9 cellular contexts compared by ENCODE assay signal in the genomic region with DNA sequence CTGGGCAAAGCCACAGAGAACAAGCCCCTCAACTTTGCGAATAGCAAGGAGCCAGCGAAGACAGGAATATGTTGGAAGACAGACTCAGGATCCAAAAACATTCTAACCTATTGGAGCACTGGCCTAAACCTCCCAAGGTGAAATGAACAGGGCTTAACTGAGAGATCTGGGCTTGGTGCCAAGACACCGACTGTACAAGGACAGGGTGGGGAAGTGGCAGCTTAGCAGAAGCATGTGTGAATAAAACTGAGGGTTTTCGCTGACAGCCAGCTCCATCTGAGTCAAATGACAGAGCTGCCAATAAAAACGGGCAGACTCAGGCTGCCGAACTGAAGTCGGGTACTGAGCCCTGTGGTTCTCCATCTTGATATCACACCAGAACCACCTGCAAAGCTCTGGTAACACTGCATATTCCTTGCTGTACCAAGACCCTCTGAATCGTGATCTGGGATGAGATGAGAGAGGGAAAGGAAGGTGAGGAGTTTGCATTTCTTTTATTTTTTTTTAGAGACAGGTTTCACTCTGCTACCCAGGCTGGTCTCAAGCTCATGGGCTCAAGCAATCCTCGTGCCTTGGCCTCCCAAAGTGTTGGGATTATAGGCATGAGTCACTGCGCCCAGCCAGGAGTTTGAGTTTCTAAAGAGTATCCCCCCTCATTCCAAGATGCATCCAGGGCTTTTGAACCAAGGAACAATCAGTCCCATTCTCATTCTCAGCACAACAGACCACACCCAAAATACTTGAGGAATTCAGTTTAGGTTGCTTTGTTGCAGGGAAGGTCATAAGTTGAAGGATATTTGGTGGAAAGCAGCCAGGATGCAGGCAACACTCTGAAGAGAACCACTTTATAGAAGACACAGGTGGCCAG. TPM values are rescaled to one million over a fixed set of nuclear protein-coding genes. Genes with fewer than 3 reads are reported as not detected.
DNase-seq lines count a peak whose midpoint lies in the region; ATAC-seq and TF ChIP-seq lines count a peak whose summit lies in the region.
"Had no signal": no experiment of that assay in that cellular context is flagged by ENCODE, and none has a peak within 500 bp of the region (broad histone marks: within the 10 kb centered on the region; RNA-seq: fewer than 3 reads in every experiment).

No MANE protein-coding gene starts in this region.

- H3K4me3 ChIP-seq in body of pancreas: no peak overlapping the region
- no peak overlapping the region for H3K4me3 ChIP-seq in psoas muscle

- H3K4me3 Mint-ChIP-seq in activated T-cell treated with anti-CD3 and anti-CD28 coated beads, Interleukin-2, amount 50 U/mL, for 72 hours: peak overlapping the region in 1 of 2 donors; percentile 56
- H3K4me3 Mint-ChIP-seq in endothelial cell (ENCODE audit: unreplicated experiment): no peak overlapping the region

- H3K4me1 ChIP-seq in body of pancreas (peaks cover 23% of the 10 kb centered on the region), psoas muscle (no peaks in the 10 kb centered on the region)

- H3K27me3 ChIP-seq in body of pancreas: no peaks in the 10 kb centered on the region
- no peaks in the 10 kb centered on the region for H3K27me3 ChIP-seq in psoas muscle (ENCODE audit: insufficient read depth in 3 of 3, low read length in 2 of 3)

- no peak for TF ChIP-seq CTCF in body of pancreas (IDR thresholded peaks at IDR 0.05)
- no peak for TF ChIP-seq CTCF in psoas muscle (IDR thresholded peaks at IDR 0.05)
- no peak for TF ChIP-seq CTCF in endothelial cell (IDR thresholded peaks at IDR 0.05; ENCODE audit: unreplicated experiment)

- H3K27ac ChIP-seq in body of pancreas: peak overlapping the region in 3 of 4 donors; percentile 7 to 38 (median 27)
- H3K27ac ChIP-seq in psoas muscle: no peak overlapping the region

- no peak for TF ChIP-seq POLR2A in body of pancreas (IDR thresholded peaks at IDR 0.05)

- ATAC-seq in activated T-cell treated with anti-CD3 and anti-CD28 coated beads, Interleukin-2, amount 50 U/mL, for 72 hours (replicated peaks in 1 of 2): peak; percentile 32 to 59
- peak; percentile 84 for ATAC-seq in body of pancreas
- peak in 3 of 4 donors; percentile 33 to 78 (median 64) for ATAC-seq in psoas muscle
- ATAC-seq in GM19397 (IDR thresholded peaks at IDR 0.05; ENCODE audit: unreplicated experiment): no peak
- no peak for ATAC-seq in HG03039 (IDR thresholded peaks at IDR 0.05; ENCODE audit: unreplicated experiment)

- H3K4me1 Mint-ChIP-seq in activated T-cell treated with anti-CD3 and anti-CD28 coated beads, Interleukin-2, amount 50 U/mL, for 72 hours (ENCODE audit: low read depth): peaks cover 31% of the 10 kb centered on the region
- peaks cover 34% of the 10 kb centered on the region for H3K4me1 Mint-ChIP-seq in endothelial cell (ENCODE audit: unreplicated experiment)

- 26 to 27% methylated on average over 10 of the region's 10 CpGs for WGBS in body of pancreas, 2 donors
- WGBS in psoas muscle, 3 donors: 42 to 46% (median 44%) methylated on average over 10 of the region's 10 CpGs

- no peaks in the 10 kb centered on the region for H3K9me3 Mint-ChIP-seq in activated T-cell treated with anti-CD3 and anti-CD28 coated beads, Interleukin-2, amount 50 U/mL, for 72 hours
- H3K9me3 Mint-ChIP-seq in endothelial cell (ENCODE audit: unreplicated experiment): no peaks in the 10 kb centered on the region

- H3K36me3 ChIP-seq in body of pancreas (replicated peaks in 1 of 2; ENCODE audit: insufficient read depth in 1 of 2, low read depth in 2 of 2) (no peaks in the 10 kb centered on the region), psoas muscle (ENCODE audit: insufficient read depth in 1 of 2, low read depth in 1 of 2) (no peaks in the 10 kb centered on the region)

- no peak overlapping the region for H3K27ac Mint-ChIP-seq in activated T-cell treated with anti-CD3 and anti-CD28 coated beads, Interleukin-2, amount 50 U/mL, for 72 hours
- no peak overlapping the region for H3K27ac Mint-ChIP-seq in endothelial cell (ENCODE audit: unreplicated experiment)

- peak; percentile 29 to 52 for DNase-seq in activated T-cell treated with anti-CD3 and anti-CD28 coated beads, Interleukin-2, amount 50 U/mL, for 72 hours
- DNase-seq in activated T-cell treated with anti-CD3 and anti-CD28 coated beads, Interleukin-2, amount 50 U/mL, for 48 hours: no peak
- DNase-seq in NCI-H345 (lab: John Stamatoyannopoulos, UW) (peak; percentile 87), body of pancreas (peak; percentile 84 to 91 (median 90)), psoas muscle (no peak), endothelial cell (ENCODE audit: low spot score) (no peak)

- intact Hi-C loops in body of pancreas (cut with DNase I) (no loop called here), psoas muscle (cut with DNase I) (no loop called here)

- peaks cover 6% of the 10 kb centered on the region for H3K27me3 Mint-ChIP-seq in activated T-cell treated with anti-CD3 and anti-CD28 coated beads, Interleukin-2, amount 50 U/mL, for 72 hours (ENCODE audit: low read depth)
- H3K27me3 Mint-ChIP-seq in endothelial cell (ENCODE audit: unreplicated experiment): peaks cover 12% of the 10 kb centered on the region

- no peaks in the 10 kb centered on the region for H3K36me3 Mint-ChIP-seq in activated T-cell treated with anti-CD3 and anti-CD28 coated beads, Interleukin-2, amount 50 U/mL, for 72 hours (ENCODE audit: insufficient read depth in 2 of 2)
- no peaks in the 10 kb centered on the region for H3K36me3 Mint-ChIP-seq in endothelial cell (ENCODE audit: low read depth, unreplicated experiment)

- no peaks in the 10 kb centered on the region for H3K9me3 ChIP-seq in body of pancreas
- H3K9me3 ChIP-seq in psoas muscle: no peaks in the 10 kb centered on the region

RNA-seq across cellular contexts. Expression of a gene that starts 6.0 kb away (rescaled TPM):
- 10 to 100 TPM; 90.4 to 91.8 TPM for total RNA-seq in activated T-cell treated with anti-CD3 and anti-CD28 coated beads, Interleukin-2, amount 50 U/mL, for 72 hours
- total RNA-seq in body of pancreas (1 to 10 TPM; 3.1 to 4.6 TPM), psoas muscle (1 to 10 TPM; 1.7 to 4.6 (median 3.5) TPM), endothelial cell (ENCODE audit: unreplicated experiment) (71.3 TPM)
- 1 to 10 TPM in 2 of 3 donors, under 1 TPM in 1; 0.73 to 2.0 (median 1.6) TPM for polyA plus RNA-seq in psoas muscle

RNA-seq across cellular contexts. Expression of a gene that starts 9.7 kb away (rescaled TPM):
- 10 to 100 TPM in 1 of 2 donors, 1 to 10 TPM in 1; 7.1 to 10.2 TPM for total RNA-seq in activated T-cell treated with anti-CD3 and anti-CD28 coated beads, Interleukin-2, amount 50 U/mL, for 72 hours
- total RNA-seq in body of pancreas: 10 to 100 TPM in 1 of 2 donors, 1 to 10 TPM in 1; 8.8 to 22.4 TPM
- total RNA-seq in psoas muscle: 10 to 100 TPM; 22.3 to 32.4 (median 28.9) TPM
- polyA plus RNA-seq in psoas muscle: 10 to 100 TPM in 1 of 3 donors, 1 to 10 TPM in 2; 5.8 to 14.5 (median 7.9) TPM
- total RNA-seq in endothelial cell (ENCODE audit: unreplicated experiment): 17.7 TPM

RNA-seq across cellular contexts. Expression of a gene that starts 27.0 kb away (rescaled TPM):
- total RNA-seq in activated T-cell treated with anti-CD3 and anti-CD28 coated beads, Interleukin-2, amount 50 U/mL, for 72 hours: 1 to 10 TPM; 1.0 to 1.6 TPM
- total RNA-seq in body of pancreas (10 to 100 TPM; 17.1 to 26.4 TPM), psoas muscle (100 to 1,000 TPM in 3 of 4 donors, 10 to 100 TPM in 1; 87.0 to 161 (median 129) TPM), endothelial cell (ENCODE audit: unreplicated experiment) (0.92 TPM)
- polyA plus RNA-seq in psoas muscle: 10 to 100 TPM; 14.5 to 50.5 (median 23.2) TPM

RNA-seq across cellular contexts. Expression of a gene that starts 30.9 kb away (rescaled TPM):
- total RNA-seq in activated T-cell treated with anti-CD3 and anti-CD28 coated beads, Interleukin-2, amount 50 U/mL, for 72 hours: not detected
- total RNA-seq in body of pancreas (not detected), psoas muscle (not detected), endothelial cell (ENCODE audit: unreplicated experiment) (not detected)
- polyA plus RNA-seq in psoas muscle: not detected
- total RNA-seq: fibroblast of lung had no signal
- polyA plus RNA-seq: fibroblast of lung had no signal

RNA-seq across cellular contexts. Expression of a gene that starts 37.1 kb away (rescaled TPM):
- not detected for total RNA-seq in activated T-cell treated with anti-CD3 and anti-CD28 coated beads, Interleukin-2, amount 50 U/mL, for 72 hours
- total RNA-seq in body of pancreas: not detected
- total RNA-seq in psoas muscle: not detected
- 1 to 10 TPM in 2 of 3 donors, under 1 TPM in 1; 0.49 to 4.8 (median 1.4) TPM for polyA plus RNA-seq in psoas muscle
- not detected for total RNA-seq in endothelial cell (ENCODE audit: unreplicated experiment)
- total RNA-seq: fibroblast of lung had no signal
- polyA plus RNA-seq: fibroblast of lung had no signal

Comparison
In these comparisons a context has a peak if more than half of its experiments do, and no peak if none do; other contexts are left out.
1. DNase-seq: peak in activated T-cell treated with anti-CD3 and anti-CD28 coated beads, Interleukin-2, amount 50 U/mL, for 72 hours (2 of 2), NCI-H345 (single experiment) and body of pancreas (4 of 4); none in activated T-cell treated with anti-CD3 and anti-CD28 coated beads, Interleukin-2, amount 50 U/mL, for 48 hours (0 of 2), psoas muscle (0 of 2) and endothelial cell (single experiment).
2. ATAC-seq: peak in activated T-cell treated with anti-CD3 and anti-CD28 coated beads, Interleukin-2, amount 50 U/mL, for 72 hours (2 of 2), body of pancreas (single experiment) and psoas muscle (3 of 4); none in GM19397 (single experiment) and HG03039 (single experiment).
3. RNA of a gene that starts 6.0 kb away (total RNA-seq): 90.4 to 91.8 TPM in activated T-cell treated with anti-CD3 and anti-CD28 coated beads, Interleukin-2, amount 50 U/mL, for 72 hours and 71.3 TPM in endothelial cell (single experiment); 3.1 to 4.6 TPM in body of pancreas and 1.7 to 4.6 TPM in psoas muscle; every median in the first group is over 10 times any median in the second.